In genomic region chr11:129374081-129374992, GRCh38 we compare ENCODE assay signal across 9 cellular contexts. TPM values are rescaled to one million over a fixed set of nuclear protein-coding genes. Genes with fewer than 3 reads are reported as not detected.
DNase-seq lines count a peak whose midpoint lies in the region; ATAC-seq lines count a peak whose summit lies in the region.
"Had no signal": no experiment of that assay in that cellular context is flagged by ENCODE, and none has a peak within 500 bp of the region (broad histone marks: within the 10 kb centered on the region; RNA-seq: fewer than 3 reads in every experiment).

No MANE protein-coding gene starts in this region.

- no peak for ATAC-seq in activated CD8-positive, alpha-beta memory T cell treated with anti-CD3 and anti-CD28 coated beads, Interleukin-2, amount 10 ng/mL, durations not matched to agents 7 days and 5 days
- no peak for ATAC-seq in stimulated activated naive CD8-positive, alpha-beta T cell treated with anti-CD3 and anti-CD28 coated beads, Interleukin-15, amount 100 ng/mL, for 72 hours
- no peak for ATAC-seq in GM18861 (IDR thresholded peaks at IDR 0.05; ENCODE audit: unreplicated experiment)

- intact Hi-C loops in activated CD4-positive, alpha-beta T cell treated with anti-CD3 and anti-CD28 coated beads, Interleukin-2, amount 10 ng/mL, durations not matched to agents 24 days and 14 days (cut with micrococcal nuclease), result loop anchor here (1.0 kb wide), 1 partner anchor 10 kb away; no protein-coding TSS in a partner anchor

- peak overlapping the region; percentile 17 for H3K27ac Mint-ChIP-seq in activated CD4-positive, alpha-beta T cell treated with anti-CD3 and anti-CD28 coated beads, Interleukin-2, amount 10 ng/mL, durations not matched to agents 24 days and 14 days
- peak overlapping the region; percentile 52 for H3K27ac Mint-ChIP-seq in activated CD8-positive, alpha-beta memory T cell treated with anti-CD3 and anti-CD28 coated beads, Interleukin-2, amount 10 ng/mL, durations not matched to agents 7 days and 5 days
- no peak overlapping the region for H3K27ac Mint-ChIP-seq in stimulated activated naive CD8-positive, alpha-beta T cell treated with anti-CD3 and anti-CD28 coated beads, Interleukin-15, amount 100 ng/mL, for 72 hours

- DNase-seq in activated CD4-positive, alpha-beta T cell treated with anti-CD3 and anti-CD28 coated beads, Interleukin-2, amount 10 ng/mL, durations not matched to agents 24 days and 14 days, result peak; percentile 60
- DNase-seq in activated CD4-positive, alpha-beta T cell treated with anti-CD3 and anti-CD28 coated beads, Interleukin-2, amount 50 U/mL, for 4 hours, result no peak
- no peak for DNase-seq in activated CD8-positive, alpha-beta memory T cell treated with anti-CD3 and anti-CD28 coated beads, Interleukin-2, amount 10 ng/mL, durations not matched to agents 7 days and 5 days
- peak in 1 of 2 donors; percentile 17 for DNase-seq in stimulated activated naive CD8-positive, alpha-beta T cell treated with anti-CD3 and anti-CD28 coated beads, Interleukin-15, amount 100 ng/mL, for 72 hours
- DNase-seq in COLO668 (lab: John Stamatoyannopoulos, UW; ENCODE audit: unreplicated experiment) (no peak), middle frontal gyrus (ENCODE audit: extremely low spot score, low spot score) (no peak)

- peaks cover 26% of the 10 kb centered on the region for H3K4me1 Mint-ChIP-seq in activated CD4-positive, alpha-beta T cell treated with anti-CD3 and anti-CD28 coated beads, Interleukin-2, amount 10 ng/mL, durations not matched to agents 24 days and 14 days
- peaks cover 12% of the 10 kb centered on the region for H3K4me1 Mint-ChIP-seq in activated CD8-positive, alpha-beta memory T cell treated with anti-CD3 and anti-CD28 coated beads, Interleukin-2, amount 10 ng/mL, durations not matched to agents 7 days and 5 days
- H3K4me1 Mint-ChIP-seq in stimulated activated naive CD8-positive, alpha-beta T cell treated with anti-CD3 and anti-CD28 coated beads, Interleukin-15, amount 100 ng/mL, for 72 hours, result peaks cover 41% of the 10 kb centered on the region

- no peaks in the 10 kb centered on the region for H3K36me3 Mint-ChIP-seq in activated CD4-positive, alpha-beta T cell treated with anti-CD3 and anti-CD28 coated beads, Interleukin-2, amount 10 ng/mL, durations not matched to agents 24 days and 14 days (ENCODE audit: low read depth)
- no peaks in the 10 kb centered on the region for H3K36me3 Mint-ChIP-seq in activated CD8-positive, alpha-beta memory T cell treated with anti-CD3 and anti-CD28 coated beads, Interleukin-2, amount 10 ng/mL, durations not matched to agents 7 days and 5 days

- H3K27me3 Mint-ChIP-seq in activated CD4-positive, alpha-beta T cell treated with anti-CD3 and anti-CD28 coated beads, Interleukin-2, amount 10 ng/mL, durations not matched to agents 24 days and 14 days, result peaks cover 81% of the 10 kb centered on the region
- H3K27me3 Mint-ChIP-seq in activated CD8-positive, alpha-beta memory T cell treated with anti-CD3 and anti-CD28 coated beads, Interleukin-2, amount 10 ng/mL, durations not matched to agents 7 days and 5 days, result peaks cover 88% of the 10 kb centered on the region
- peaks cover 96% of the 10 kb centered on the region for H3K27me3 Mint-ChIP-seq in stimulated activated naive CD8-positive, alpha-beta T cell treated with anti-CD3 and anti-CD28 coated beads, Interleukin-15, amount 100 ng/mL, for 72 hours

- no peaks in the 10 kb centered on the region for H3K9me3 Mint-ChIP-seq in activated CD4-positive, alpha-beta T cell treated with anti-CD3 and anti-CD28 coated beads, Interleukin-2, amount 10 ng/mL, durations not matched to agents 24 days and 14 days
- H3K9me3 Mint-ChIP-seq in activated CD8-positive, alpha-beta memory T cell treated with anti-CD3 and anti-CD28 coated beads, Interleukin-2, amount 10 ng/mL, durations not matched to agents 7 days and 5 days (ENCODE audit: low read depth), result no peaks in the 10 kb centered on the region
- H3K9me3 Mint-ChIP-seq in stimulated activated naive CD8-positive, alpha-beta T cell treated with anti-CD3 and anti-CD28 coated beads, Interleukin-15, amount 100 ng/mL, for 72 hours, result no peaks in the 10 kb centered on the region

- H3K4me3 Mint-ChIP-seq in activated CD4-positive, alpha-beta T cell treated with anti-CD3 and anti-CD28 coated beads, Interleukin-2, amount 10 ng/mL, durations not matched to agents 24 days and 14 days, result peak overlapping the region; percentile 81
- H3K4me3 Mint-ChIP-seq in activated CD8-positive, alpha-beta memory T cell treated with anti-CD3 and anti-CD28 coated beads, Interleukin-2, amount 10 ng/mL, durations not matched to agents 7 days and 5 days, result peak overlapping the region; percentile 35
- peak overlapping the region; percentile 78 for H3K4me3 Mint-ChIP-seq in stimulated activated naive CD8-positive, alpha-beta T cell treated with anti-CD3 and anti-CD28 coated beads, Interleukin-15, amount 100 ng/mL, for 72 hours

- H3K9me3 ChIP-seq in iPS-18c (ENCODE audit: control insufficient read depth, insufficient read depth, low read length), result peaks cover 2% of the 10 kb centered on the region

- H3K4me3 ChIP-seq in iPS-18c (ENCODE audit: insufficient read depth, low read depth, low read length), result peak overlapping the region; percentile 46

- CTCF ChIA-PET in activated CD8-positive, alpha-beta memory T cell treated with anti-CD3 and anti-CD28 coated beads, Interleukin-2, amount 10 ng/mL, durations not matched to agents 7 days and 5 days (lab: Charles Lee), result interaction anchor here (0.7 to 2.7 kb wide), 2 partner anchors 323 to 376 kb away, joined by 3 to 7 read pairs; no protein-coding TSS in a partner anchor

RNA-seq across cellular contexts. Expression of gene BARX2, which starts 1.3 kb away (rescaled TPM):
- 4.1 and 4.7 TPM in 2 replicates for total RNA-seq in activated CD4-positive, alpha-beta T cell treated with anti-CD3 and anti-CD28 coated beads, Interleukin-2, amount 10 ng/mL, durations not matched to agents 24 days and 14 days
- total RNA-seq in activated CD8-positive, alpha-beta memory T cell treated with anti-CD3 and anti-CD28 coated beads, Interleukin-2, amount 10 ng/mL, durations not matched to agents 7 days and 5 days, result under 1 TPM in 1 of 2 experiments, not detected in 1; 0.23 TPM
- total RNA-seq: M059J had no signal

Comparison
In these comparisons a context has a peak if more than half of its experiments do, and no peak if none do; other contexts are left out.
1. H3K27ac Mint-ChIP-seq: peak in activated CD4-positive, alpha-beta T cell treated with anti-CD3 and anti-CD28 coated beads, Interleukin-2, amount 10 ng/mL, durations not matched to agents 24 days and 14 days (single experiment) and activated CD8-positive, alpha-beta memory T cell treated with anti-CD3 and anti-CD28 coated beads, Interleukin-2, amount 10 ng/mL, durations not matched to agents 7 days and 5 days (single experiment); none in stimulated activated naive CD8-positive, alpha-beta T cell treated with anti-CD3 and anti-CD28 coated beads, Interleukin-15, amount 100 ng/mL, for 72 hours (0 of 2).
2. Peak in every context shown above with its lines, with median percentiles within 50 percentile points of each other: H3K4me3 Mint-ChIP-seq.